In genomic region chr13:22128413-22129198, GRCh38 we compare ENCODE assay signal across 22 cellular contexts.
DNase-seq lines count a peak whose midpoint lies in the region; ATAC-seq, FAIRE-seq and TF ChIP-seq lines count a peak whose summit lies in the region.
"Had no signal": no experiment of that assay in that cellular context is flagged by ENCODE, and none has a peak within 500 bp of the region (broad histone marks: within the 10 kb centered on the region; RNA-seq: fewer than 3 reads in every experiment).

No MANE protein-coding gene starts in this region.

- ATAC-seq in GM18867 (IDR thresholded peaks at IDR 0.05; ENCODE audit: unreplicated experiment): no peak
- ATAC-seq: CD8-positive, alpha-beta T cell; GM12878; HCT116 had no signal

- H3K9me3 ChIP-seq in AG04450 (ENCODE audit: control insufficient read depth, insufficient read depth, low read length) (no peaks in the 10 kb centered on the region; the same call in 1 of the 2 replicates), SJSA1 (replicated peaks) (no peaks in the 10 kb centered on the region), kidney (ENCODE audit: control insufficient read depth in 1 of 2, low read length in 2 of 2) (no peaks in the 10 kb centered on the region)

- H3K4me1 ChIP-seq in SJSA1 (replicated peaks) (peaks cover 16% of the 10 kb centered on the region), kidney (ENCODE audit: control insufficient read depth in 1 of 2, insufficient read depth in 1 of 2, low read depth in 1 of 2, low read length in 2 of 2) (no peaks in the 10 kb centered on the region)

- no peak overlapping the region for H3K9ac ChIP-seq in kidney (ENCODE audit: low read length in 2 of 2)
- H3K9ac ChIP-seq: BLaER1 treated with 17β-estradiol and CSF1 and Interleukin-3, amounts not matched to agents 10 nM and 100 nM had no signal

- H3K27me3 ChIP-seq in AG04450 (ENCODE audit: control insufficient read depth, insufficient read depth, low read length) (no peaks in the 10 kb centered on the region), SJSA1 (replicated peaks) (no peaks in the 10 kb centered on the region)
- H3K27me3 ChIP-seq: BLaER1 treated with 17β-estradiol and CSF1 and Interleukin-3, amounts not matched to agents 10 nM and 100 nM had no signal

- H3K27ac Mint-ChIP-seq in nephron: peak overlapping the region in 2 of 3 experiments; percentile 34 to 52
- H3K27ac Mint-ChIP-seq: CD8-positive, alpha-beta T cell had no signal

- H3K9me3 Mint-ChIP-seq in nephron: peaks cover 2% of the 10 kb centered on the region
- H3K9me3 Mint-ChIP-seq: CD8-positive, alpha-beta T cell had no signal

- CTCF ChIA-PET in AG04450 (lab: Charles Lee): interaction anchor here (0.7 to 1.8 kb wide), 3 partner anchors 20 to 893 kb away, joined by 3 to 10 read pairs (median 3); no protein-coding TSS in a partner anchor

- H3K27ac ChIP-seq in AG04450 (ENCODE audit: low read depth, low read length) (peak overlapping the region; percentile 83), SJSA1 (peak overlapping the region; percentile 70), kidney (ENCODE audit: low read depth in 2 of 2, low read length in 2 of 2) (peak overlapping the region in 1 of 2 donors; percentile 18)

- FAIRE-seq in kidney (lab: Jason Lieb, UNC): peak; percentile 35
- FAIRE-seq: A204.1, GM12878 had no signal

- H3K4me3 ChIP-seq in AG04450 (ENCODE audit: low read depth, low read length) (no peak overlapping the region), SJSA1 (no peak overlapping the region), kidney (ENCODE audit: low read length in 2 of 2) (peak overlapping the region in 1 of 2 donors; percentile 7)
- H3K4me3 ChIP-seq: BLaER1 treated with 17β-estradiol and CSF1 and Interleukin-3, amounts not matched to agents 10 nM and 100 nM; GM12878 had no signal

- TF ChIP-seq CTCF in AG04450 (IDR thresholded peaks at IDR 0.05; ENCODE audit: low read depth, low read length): no peak
- no peak for TF ChIP-seq CTCF in kidney (IDR thresholded peaks at IDR 0.05; ENCODE audit: borderline replicate concordance, extremely low read depth, insufficient read depth)
- TF ChIP-seq CTCF in nephron (IDR thresholded peaks at IDR 0.05; ENCODE audit: unreplicated experiment in 3 of 3): no peak

- H3K27me3 Mint-ChIP-seq in nephron (ENCODE audit: low read depth): peaks cover 4% of the 10 kb centered on the region

- H3K4me3 Mint-ChIP-seq in nephron: no peak overlapping the region
- H3K4me3 Mint-ChIP-seq: CD8-positive, alpha-beta T cell had no signal

- DNase-seq in AG04450 (ENCODE audit: low read depth, low spot score): no peak
- peak in 1 of 2 experiments; percentile 64 for DNase-seq in SJSA1 (ENCODE audit: low read depth in 1 of 2, low spot score in 2 of 2)
- DNase-seq in kidney: no peak
- DNase-seq in ecto neural progenitor cell (ENCODE audit: low spot score): no peak
- DNase-seq in HuH-7 (ENCODE audit: low spot score): no peak
- DNase-seq: Calu3; CD8-positive, alpha-beta T cell; EL; GOT3; KG1; NCI-H1694 treated with DMSO at 0.1 percent for 48 hours; NCI-H2107; NCI-H510A; NCI-H774; OCI-M1; Right ventricle myocardium superior had no signal

- no peaks in the 10 kb centered on the region for H3K36me3 Mint-ChIP-seq in nephron (ENCODE audit: low read depth)
- H3K36me3 Mint-ChIP-seq: CD8-positive, alpha-beta T cell had no signal

- intact Hi-C loops in kidney (cut with DNase I): no loop called here

- POLR2A ChIA-PET in AG04450 (lab: Yijun Ruan, JAX): interaction anchor here (0.5 to 1.5 kb wide), 4 partner anchors 20 to 480 kb away, joined by 3 to 8 read pairs (median 6); no protein-coding TSS in a partner anchor

- H3K36me3 ChIP-seq in SJSA1 (no peaks in the 10 kb centered on the region), kidney (ENCODE audit: control insufficient read depth in 1 of 2, insufficient read depth in 2 of 2, low read length in 2 of 2) (no peaks in the 10 kb centered on the region)
- H3K36me3 ChIP-seq: BLaER1 treated with 17β-estradiol and CSF1 and Interleukin-3, amounts not matched to agents 10 nM and 100 nM had no signal

- peaks cover 20% of the 10 kb centered on the region for H3K4me1 Mint-ChIP-seq in nephron
